In the genomic region with DNA sequence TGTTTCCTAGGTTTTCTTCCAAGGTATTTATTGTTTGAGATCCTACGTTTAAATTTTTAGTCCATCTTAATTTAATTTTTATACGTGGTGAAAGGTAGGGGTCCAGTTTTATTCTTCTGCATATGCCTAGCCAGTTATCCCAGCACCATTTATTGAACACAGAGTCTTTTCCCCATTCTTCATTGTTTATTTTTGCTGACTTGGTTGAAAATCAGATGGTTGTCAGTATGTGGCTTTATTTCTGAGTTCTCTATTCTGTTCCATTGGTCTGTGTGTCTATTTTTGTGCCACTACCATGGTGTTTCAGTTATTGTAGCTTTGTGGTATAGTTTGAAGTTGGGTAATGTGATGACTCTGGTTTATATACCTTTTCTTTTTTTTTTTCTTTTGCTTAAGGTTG, we compare ENCODE assay signal across 5 cellular contexts.
"Had no signal": no experiment of that assay in that cellular context is flagged by ENCODE, and none has a peak within 500 bp of the region (broad histone marks: within the 10 kb centered on the region; RNA-seq: fewer than 3 reads in every experiment).

No MANE protein-coding gene starts in this region.

- H3K27ac ChIP-seq: HL-60, KMS-11 had no signal

- DNase-seq: KBM-7, KG1 had no signal

- FAIRE-seq: HTR-8/SVneo had no signal

- H3K4me2 ChIP-seq: KMS-11 had no signal

- H3K9ac ChIP-seq: KMS-11 had no signal
